1 cellular context compared by ENCODE assay signal in genomic region chr6:69867075-69867911, GRCh38.
TF ChIP-seq lines count a peak whose summit lies in the region.

No MANE protein-coding gene starts in this region.

TF ChIP-seq in HepG2, 621 proteins besides CTCF, POLR2A, EP300 and RAD21 (continued from another document and continues in another):
- TF ChIP-seq ZNF710 (CRISPR knock-in tag; IDR thresholded peaks at IDR 0.05; ENCODE audit: borderline replicate concordance) (no peak), ZNF724P (CRISPR knock-in tag; IDR thresholded peaks at IDR 0.05; ENCODE audit: borderline replicate concordance) (0 out of 2 replicates have a peak, but pooled peaks have one; percentile 33), PAX8 (CRISPR knock-in tag; IDR thresholded peaks at IDR 0.05; ENCODE audit: borderline replicate concordance) (no peak), NKX3-1 (CRISPR knock-in tag; IDR thresholded peaks at IDR 0.05) (no peak), ZNF549 (CRISPR knock-in tag; IDR thresholded peaks at IDR 0.05) (no peak), CBX2 (IDR thresholded peaks at IDR 0.05; ENCODE audit: low read depth, low read length) (no peak), CBX2 (CRISPR knock-in tag; IDR thresholded peaks at IDR 0.05; ENCODE audit: low read depth) (peak; percentile 95), CHD4 (IDR thresholded peaks at IDR 0.05; ENCODE audit: borderline replicate concordance, low read length) (no peak), AHR (CRISPR knock-in tag; IDR thresholded peaks at IDR 0.05) (no peak), EEA1 (CRISPR knock-in tag; IDR thresholded peaks at IDR 0.05; ENCODE audit: borderline replicate concordance) (no peak; the same call in 1 of the 2 replicates), CAMTA2 (CRISPR knock-in tag; IDR thresholded peaks at IDR 0.05; ENCODE audit: borderline replicate concordance) (no peak), ZNF33B (CRISPR knock-in tag; IDR thresholded peaks at IDR 0.05) (no peak), ASH2L (IDR thresholded peaks at IDR 0.05; ENCODE audit: insufficient read length, low read depth, low read length) (no peak), NAIF1 (CRISPR knock-in tag; IDR thresholded peaks at IDR 0.05; ENCODE audit: borderline replicate concordance) (no peak), ZNF784 (CRISPR knock-in tag; IDR thresholded peaks at IDR 0.05; ENCODE audit: borderline replicate concordance) (0 out of 2 replicates have a peak, but pooled peaks have one; percentile 53), ZUFSP (CRISPR knock-in tag; IDR thresholded peaks at IDR 0.05; ENCODE audit: borderline replicate concordance) (no peak), ZNF562 (CRISPR knock-in tag; IDR thresholded peaks at IDR 0.05; ENCODE audit: borderline replicate concordance) (no peak), POGZ (CRISPR knock-in tag; IDR thresholded peaks at IDR 0.05) (no peak), ZNF713 (CRISPR knock-in tag; IDR thresholded peaks at IDR 0.05) (no peak), SCMH1 (CRISPR knock-in tag; IDR thresholded peaks at IDR 0.05; ENCODE audit: borderline replicate concordance) (no peak), ZNF530 (CRISPR knock-in tag; IDR thresholded peaks at IDR 0.05; ENCODE audit: low read depth) (no peak), ZBTB40 (IDR thresholded peaks at IDR 0.05) (no peak), ZBTB40 (CRISPR knock-in tag; IDR thresholded peaks at IDR 0.05) (no peak), BORCS8-MEF2B (CRISPR knock-in tag; IDR thresholded peaks at IDR 0.05) (no peak), BCL6 (CRISPR knock-in tag; IDR thresholded peaks at IDR 0.05) (no peak), SIX1 (CRISPR knock-in tag; IDR thresholded peaks at IDR 0.05; ENCODE audit: borderline replicate concordance) (no peak), GMEB1 (CRISPR knock-in tag; IDR thresholded peaks at IDR 0.05; ENCODE audit: borderline replicate concordance) (peak; percentile 39; the same call in 1 of the 2 replicates), FOXM1 (CRISPR knock-in tag; IDR thresholded peaks at IDR 0.05) (no peak), IRF9 (CRISPR knock-in tag; IDR thresholded peaks at IDR 0.05; ENCODE audit: borderline replicate concordance) (no peak), NFE2 (CRISPR knock-in tag; IDR thresholded peaks at IDR 0.05) (no peak), ZBED4 (CRISPR knock-in tag; IDR thresholded peaks at IDR 0.05; ENCODE audit: borderline replicate concordance) (peak; percentile 41; the same call in 1 of the 2 replicates), DNMT1 (CRISPR knock-in tag; IDR thresholded peaks at IDR 0.05) (no peak), JARID2 (CRISPR knock-in tag; IDR thresholded peaks at IDR 0.05; ENCODE audit: insufficient replicate concordance) (no peak), ZBTB8A (CRISPR knock-in tag; IDR thresholded peaks at IDR 0.05; ENCODE audit: borderline replicate concordance, low read depth) (no peak), THAP9 (CRISPR knock-in tag; IDR thresholded peaks at IDR 0.05; ENCODE audit: borderline replicate concordance) (no peak)
